ENCODE assay signal across 1 cellular context in the genomic region with DNA sequence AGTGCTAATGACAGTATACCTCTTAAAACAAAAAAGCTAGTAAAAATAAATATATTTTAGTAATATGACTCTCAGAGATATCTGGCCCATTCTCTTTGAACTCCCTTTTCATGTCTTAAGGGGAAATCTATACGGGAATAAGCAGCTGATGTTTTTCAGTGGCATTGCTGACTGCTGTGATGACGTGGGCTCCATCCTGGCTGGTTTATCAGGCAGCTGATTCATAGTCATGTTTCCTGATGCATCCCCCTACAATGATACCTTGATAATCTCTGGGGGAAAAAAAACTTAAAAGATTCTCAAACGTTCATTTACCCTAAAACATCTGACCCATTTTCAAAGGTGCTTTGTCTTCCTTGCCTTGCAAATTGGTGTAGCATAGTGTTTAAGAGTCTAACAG.
TF ChIP-seq lines count a peak whose summit lies in the region.

No MANE protein-coding gene starts in this region.

TF ChIP-seq in HepG2, 621 proteins besides CTCF, POLR2A, EP300 and RAD21:
- TF ChIP-seq MED1 (CRISPR knock-in tag; IDR thresholded peaks at IDR 0.05) (no peak), KAT2B (IDR thresholded peaks at IDR 0.05; ENCODE audit: borderline replicate concordance, low read depth, low read length) (no peak), AHR (CRISPR knock-in tag; IDR thresholded peaks at IDR 0.05) (no peak), SMC3 (IDR thresholded peaks at IDR 0.05; ENCODE audit: low read length) (no peak), ZNF557 (CRISPR knock-in tag; IDR thresholded peaks at IDR 0.05) (no peak), ZNF563 (CRISPR knock-in tag; IDR thresholded peaks at IDR 0.05) (no peak), TCF12 (IDR thresholded peaks at IDR 0.05) (no peak), TCF12 (CRISPR knock-in tag; IDR thresholded peaks at IDR 0.05) (no peak), ZMYM2 (CRISPR knock-in tag; IDR thresholded peaks at IDR 0.05) (no peak)
- TF ChIP-seq, protein P1, sequence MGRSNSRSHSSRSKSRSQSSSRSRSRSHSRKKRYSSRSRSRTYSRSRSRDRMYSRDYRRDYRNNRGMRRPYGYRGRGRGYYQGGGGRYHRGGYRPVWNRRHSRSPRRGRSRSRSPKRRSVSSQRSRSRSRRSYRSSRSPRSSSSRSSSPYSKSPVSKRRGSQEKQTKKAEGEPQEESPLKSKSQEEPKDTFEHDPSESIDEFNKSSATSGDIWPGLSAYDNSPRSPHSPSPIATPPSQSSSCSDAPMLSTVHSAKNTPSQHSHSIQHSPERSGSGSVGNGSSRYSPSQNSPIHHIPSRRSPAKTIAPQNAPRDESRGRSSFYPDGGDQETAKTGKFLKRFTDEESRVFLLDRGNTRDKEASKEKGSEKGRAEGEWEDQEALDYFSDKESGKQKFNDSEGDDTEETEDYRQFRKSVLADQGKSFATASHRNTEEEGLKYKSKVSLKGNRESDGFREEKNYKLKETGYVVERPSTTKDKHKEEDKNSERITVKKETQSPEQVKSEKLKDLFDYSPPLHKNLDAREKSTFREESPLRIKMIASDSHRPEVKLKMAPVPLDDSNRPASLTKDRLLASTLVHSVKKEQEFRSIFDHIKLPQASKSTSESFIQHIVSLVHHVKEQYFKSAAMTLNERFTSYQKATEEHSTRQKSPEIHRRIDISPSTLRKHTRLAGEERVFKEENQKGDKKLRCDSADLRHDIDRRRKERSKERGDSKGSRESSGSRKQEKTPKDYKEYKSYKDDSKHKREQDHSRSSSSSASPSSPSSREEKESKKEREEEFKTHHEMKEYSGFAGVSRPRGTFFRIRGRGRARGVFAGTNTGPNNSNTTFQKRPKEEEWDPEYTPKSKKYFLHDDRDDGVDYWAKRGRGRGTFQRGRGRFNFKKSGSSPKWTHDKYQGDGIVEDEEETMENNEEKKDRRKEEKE (IDR thresholded peaks at IDR 0.05) = no peak
- TF ChIP-seq, protein P2, sequence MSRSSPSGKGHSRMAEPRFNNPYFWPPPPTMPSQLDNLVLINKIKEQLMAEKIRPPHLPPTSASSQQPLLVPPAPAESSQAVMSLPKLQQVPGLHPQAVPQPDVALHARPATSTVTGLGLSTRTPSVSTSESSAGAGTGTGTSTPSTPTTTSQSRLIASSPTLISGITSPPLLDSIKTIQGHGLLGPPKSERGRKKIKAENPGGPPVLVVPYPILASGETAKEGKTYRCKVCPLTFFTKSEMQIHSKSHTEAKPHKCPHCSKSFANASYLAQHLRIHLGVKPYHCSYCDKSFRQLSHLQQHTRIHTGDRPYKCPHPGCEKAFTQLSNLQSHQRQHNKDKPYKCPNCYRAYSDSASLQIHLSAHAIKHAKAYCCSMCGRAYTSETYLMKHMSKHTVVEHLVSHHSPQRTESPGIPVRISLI (CRISPR knock-in tag; IDR thresholded peaks at IDR 0.05; ENCODE audit: borderline replicate concordance) = no peak
- TF ChIP-seq, protein P3, sequence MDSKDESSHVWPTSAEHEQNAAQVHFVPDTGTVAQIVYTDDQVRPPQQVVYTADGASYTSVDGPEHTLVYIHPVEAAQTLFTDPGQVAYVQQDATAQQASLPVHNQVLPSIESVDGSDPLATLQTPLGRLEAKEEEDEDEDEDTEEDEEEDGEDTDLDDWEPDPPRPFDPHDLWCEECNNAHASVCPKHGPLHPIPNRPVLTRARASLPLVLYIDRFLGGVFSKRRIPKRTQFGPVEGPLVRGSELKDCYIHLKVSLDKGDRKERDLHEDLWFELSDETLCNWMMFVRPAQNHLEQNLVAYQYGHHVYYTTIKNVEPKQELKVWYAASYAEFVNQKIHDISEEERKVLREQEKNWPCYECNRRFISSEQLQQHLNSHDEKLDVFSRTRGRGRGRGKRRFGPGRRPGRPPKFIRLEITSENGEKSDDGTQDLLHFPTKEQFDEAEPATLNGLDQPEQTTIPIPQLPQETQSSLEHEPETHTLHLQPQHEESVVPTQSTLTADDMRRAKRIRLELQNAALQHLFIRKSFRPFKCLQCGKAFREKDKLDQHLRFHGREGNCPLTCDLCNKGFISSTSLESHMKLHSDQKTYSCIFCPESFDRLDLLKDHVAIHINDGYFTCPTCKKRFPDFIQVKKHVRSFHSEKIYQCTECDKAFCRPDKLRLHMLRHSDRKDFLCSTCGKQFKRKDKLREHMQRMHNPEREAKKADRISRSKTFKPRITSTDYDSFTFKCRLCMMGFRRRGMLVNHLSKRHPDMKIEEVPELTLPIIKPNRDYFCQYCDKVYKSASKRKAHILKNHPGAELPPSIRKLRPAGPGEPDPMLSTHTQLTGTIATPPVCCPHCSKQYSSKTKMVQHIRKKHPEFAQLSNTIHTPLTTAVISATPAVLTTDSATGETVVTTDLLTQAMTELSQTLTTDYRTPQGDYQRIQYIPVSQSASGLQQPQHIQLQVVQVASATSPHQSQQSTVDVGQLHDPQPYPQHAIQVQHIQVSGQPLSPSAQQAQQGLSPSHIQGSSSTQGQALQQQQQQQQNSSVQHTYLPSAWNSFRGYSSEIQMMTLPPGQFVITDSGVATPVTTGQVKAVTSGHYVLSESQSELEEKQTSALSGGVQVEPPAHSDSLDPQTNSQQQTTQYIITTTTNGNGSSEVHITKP (CRISPR knock-in tag; IDR thresholded peaks at IDR 0.05; ENCODE audit: low read depth) = no peak
- TF ChIP-seq, protein P4, sequence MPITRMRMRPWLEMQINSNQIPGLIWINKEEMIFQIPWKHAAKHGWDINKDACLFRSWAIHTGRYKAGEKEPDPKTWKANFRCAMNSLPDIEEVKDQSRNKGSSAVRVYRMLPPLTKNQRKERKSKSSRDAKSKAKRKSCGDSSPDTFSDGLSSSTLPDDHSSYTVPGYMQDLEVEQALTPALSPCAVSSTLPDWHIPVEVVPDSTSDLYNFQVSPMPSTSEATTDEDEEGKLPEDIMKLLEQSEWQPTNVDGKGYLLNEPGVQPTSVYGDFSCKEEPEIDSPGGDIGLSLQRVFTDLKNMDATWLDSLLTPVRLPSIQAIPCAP (CRISPR knock-in tag; IDR thresholded peaks at IDR 0.05; ENCODE audit: low read depth) = no peak
